1 cellular context compared by ENCODE assay signal in the genomic region with DNA sequence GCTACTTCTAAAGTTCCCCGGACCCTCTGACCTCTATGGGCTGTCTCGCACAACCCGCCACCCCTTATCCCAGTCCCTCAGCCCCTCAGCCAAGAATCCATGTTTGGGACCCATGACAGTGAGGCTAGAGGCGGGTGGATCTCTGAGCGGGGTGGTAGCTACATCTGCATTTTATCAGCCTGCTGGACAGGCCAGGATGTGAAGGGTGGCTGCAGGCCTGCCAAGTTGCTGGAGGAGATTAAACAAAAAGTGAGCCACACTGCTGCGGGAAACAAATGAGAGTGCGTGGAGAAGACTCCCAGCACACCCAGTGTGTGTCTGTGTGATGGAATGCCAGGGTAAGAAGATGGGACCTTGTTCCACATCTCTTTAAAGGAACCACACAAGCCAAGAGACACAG.
TF ChIP-seq lines count a peak whose summit lies in the region.

No MANE protein-coding gene starts in this region.

TF ChIP-seq in IMR-90, 13 proteins besides CTCF, POLR2A, EP300 and RAD21 (continued from another document):
- TF ChIP-seq BHLHE40 (IDR thresholded peaks at IDR 0.05; ENCODE audit: low read depth, low read length) (no peak), MAZ (IDR thresholded peaks at IDR 0.05; ENCODE audit: borderline replicate concordance, low read depth, low read length) (no peak), CEBPB (IDR thresholded peaks at IDR 0.05; ENCODE audit: low read depth, low read length) (no peak), MAFK (IDR thresholded peaks at IDR 0.05; ENCODE audit: low read depth, low read length) (no peak), NFE2L2 (IDR thresholded peaks at IDR 0.05; ENCODE audit: low read depth, low read length) (no peak), SMC3 (IDR thresholded peaks at IDR 0.05; ENCODE audit: low read depth, low read length) (no peak)
- TF ChIP-seq, protein P1, sequence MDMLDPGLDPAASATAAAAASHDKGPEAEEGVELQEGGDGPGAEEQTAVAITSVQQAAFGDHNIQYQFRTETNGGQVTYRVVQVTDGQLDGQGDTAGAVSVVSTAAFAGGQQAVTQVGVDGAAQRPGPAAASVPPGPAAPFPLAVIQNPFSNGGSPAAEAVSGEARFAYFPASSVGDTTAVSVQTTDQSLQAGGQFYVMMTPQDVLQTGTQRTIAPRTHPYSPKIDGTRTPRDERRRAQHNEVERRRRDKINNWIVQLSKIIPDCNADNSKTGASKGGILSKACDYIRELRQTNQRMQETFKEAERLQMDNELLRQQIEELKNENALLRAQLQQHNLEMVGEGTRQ (IDR thresholded peaks at IDR 0.05; ENCODE audit: low read depth, low read length), result no peak
